In genomic region chr9:92180669-92181181, GRCh38 we compare ENCODE assay signal across 11 cellular contexts.
A peak's percentile ranks its signal among the peaks of the same experiment; 100 is the strongest.
DNase-seq lines count a peak whose midpoint lies in the region; ATAC-seq and TF ChIP-seq lines count a peak whose summit lies in the region.
"Had no signal": no experiment of that assay in that cellular context is flagged by ENCODE, and none has a peak within 500 bp of the region (broad histone marks: within the 10 kb centered on the region; RNA-seq: fewer than 3 reads in every experiment).

No MANE protein-coding gene starts in this region.

- DNase-seq in AG08396 (ENCODE audit: low spot score) (peak; percentile 91), H7 (peak; percentile 16), adipocyte (ENCODE audit: low read depth) (peak; percentile 76), left ventricle myocardium superior (peak; percentile 48), RWPE1 (ENCODE audit: low spot score) (no peak)
- no peak for DNase-seq in stimulated activated CD4-positive, alpha-beta T cell treated with anti-CD3 and anti-CD28 coated beads, Interleukin-4, amount 100 ng/mL, for 1 hour
- no peak for DNase-seq in effector memory CD4-positive, alpha-beta T cell
- DNase-seq: activated naive CD8-positive, alpha-beta T cell treated with anti-CD3 and anti-CD28 coated beads, Interleukin-2, amount 10 ng/mL, durations not matched to agents 7 days and 5 days; Kasumi-1 had no signal

- TF ChIP-seq CTCF in RWPE1 (conservative IDR thresholded peaks at IDR 0.05; ENCODE audit: low read depth), result no peak

- H3K36me3 ChIP-seq in H7 (replicated peaks; ENCODE audit: control insufficient read depth, insufficient read depth, low read length), result no peaks in the 10 kb centered on the region
- H3K36me3 ChIP-seq in adipocyte (ENCODE audit: control insufficient read depth, insufficient read depth, low read length, severe bottlenecking), result no peaks in the 10 kb centered on the region
- H3K36me3 ChIP-seq in effector memory CD4-positive, alpha-beta T cell (ENCODE audit: control insufficient read depth, insufficient read depth, low read length), result no peaks in the 10 kb centered on the region
- H3K36me3 ChIP-seq: HAP-1 had no signal

- H3K9me3 ChIP-seq in adipocyte (ENCODE audit: control insufficient read depth, low read length), result no peaks in the 10 kb centered on the region
- H3K9me3 ChIP-seq in effector memory CD4-positive, alpha-beta T cell (ENCODE audit: control insufficient read depth, low read length), result no peaks in the 10 kb centered on the region
- H3K9me3 ChIP-seq: HAP-1 had no signal

- H3K4me3 ChIP-seq in H7 (ENCODE audit: insufficient read depth, low read depth, low read length), result no peak overlapping the region
- H3K4me3 ChIP-seq in adipocyte (ENCODE audit: low read length), result no peak overlapping the region
- H3K4me3 ChIP-seq in effector memory CD4-positive, alpha-beta T cell (ENCODE audit: insufficient read depth, low read depth, low read length, poor library complexity, severe bottlenecking), result no peak overlapping the region
- H3K4me3 ChIP-seq: HAP-1 had no signal

- H3K27me3 ChIP-seq in H7 (ENCODE audit: control insufficient read depth, insufficient read depth, low read length), result no peaks in the 10 kb centered on the region
- H3K27me3 ChIP-seq in adipocyte (replicated peaks; ENCODE audit: control insufficient read depth, insufficient read depth, low read length), result peaks cover 12% of the 10 kb centered on the region
- no peaks in the 10 kb centered on the region for H3K27me3 ChIP-seq in effector memory CD4-positive, alpha-beta T cell (replicated peaks; ENCODE audit: control insufficient read depth, insufficient read depth, low read length, poor library complexity, severe bottlenecking)

- intact Hi-C loops in left ventricle myocardium superior (cut with micrococcal nuclease), result no loop called here

- no peak overlapping the region for H3K9ac ChIP-seq in adipocyte (ENCODE audit: low read length)

- POLR2A ChIA-PET in RWPE1 (lab: Yijun Ruan, JAX; ENCODE audit: low non-redundant PET), result no interaction called here

- CTCF ChIA-PET in RWPE1 (lab: Yijun Ruan, JAX), result interaction anchor here (0.6 to 1.0 kb wide), 3 partner anchors 9 to 1268 kb away, joined by 3 to 4 read pairs (median 4); no protein-coding TSS in a partner anchor

- peaks cover 8% of the 10 kb centered on the region for H3K4me1 ChIP-seq in adipocyte (ENCODE audit: control insufficient read depth, insufficient read depth, low read length)
- no peaks in the 10 kb centered on the region for H3K4me1 ChIP-seq in effector memory CD4-positive, alpha-beta T cell (ENCODE audit: control insufficient read depth, insufficient read depth, low read length, poor library complexity, severe bottlenecking)
- H3K4me1 ChIP-seq: HAP-1 had no signal

- peak; percentile 84 for ATAC-seq in left ventricle myocardium superior
- no peak for ATAC-seq in HG03378 (IDR thresholded peaks at IDR 0.05; ENCODE audit: unreplicated experiment)

- no peak overlapping the region for H3K27ac ChIP-seq in RWPE1
- no peak overlapping the region for H3K27ac ChIP-seq in effector memory CD4-positive, alpha-beta T cell (ENCODE audit: insufficient read depth, low read length, poor library complexity, severe bottlenecking)

Comparison
In these comparisons a context has a peak if more than half of its experiments do, and no peak if none do; other contexts are left out.
1. DNase-seq: peak in AG08396 (single experiment), H7 (single experiment), adipocyte (single experiment) and left ventricle myocardium superior (single experiment); none in stimulated activated CD4-positive, alpha-beta T cell treated with anti-CD3 and anti-CD28 coated beads, Interleukin-4, amount 100 ng/mL, for 1 hour (single experiment), RWPE1 (single experiment) and effector memory CD4-positive, alpha-beta T cell (0 of 3).